ENCODE assay signal across 15 cellular contexts in genomic region chr3:365268-365667, GRCh38.
DNase-seq lines count a peak whose midpoint lies in the region; ATAC-seq lines count a peak whose summit lies in the region.
"Had no signal": no experiment of that assay in that cellular context is flagged by ENCODE, and none has a peak within 500 bp of the region (broad histone marks: within the 10 kb centered on the region; RNA-seq: fewer than 3 reads in every experiment).

No MANE protein-coding gene starts in this region.

- DNase-seq in NCI-H2171 treated with DMSO at 0.1 percent for 48 hours (lab: John Stamatoyannopoulos, UW) (no peak), amniotic stem cell (lab: John Stamatoyannopoulos, UW) (no peak), NCI-H82 (lab: John Stamatoyannopoulos, UW) (no peak)
- DNase-seq: activated CD4-positive, alpha-beta T cell treated with anti-CD3 and anti-CD28 coated beads, Interleukin-2, amount 50 U/mL, for 48 hours; activated effector memory CD4-positive, alpha-beta T cell treated with Interleukin-2 at 50 U/mL for 16 hours; brain microvascular endothelial cell; effector CD8-positive, alpha-beta T cell; H7; NCI-H1105; NCI-H510A had no signal

- peak; percentile 54 for ATAC-seq in GM18502 (IDR thresholded peaks at IDR 0.05; ENCODE audit: poor library complexity, unreplicated experiment)
- ATAC-seq in GM19463 (IDR thresholded peaks at IDR 0.05; ENCODE audit: unreplicated experiment) = peak; percentile 63
- ATAC-seq in HG02840 (IDR thresholded peaks at IDR 0.05; ENCODE audit: low FRiP score, unreplicated experiment) = peak; percentile 63
- ATAC-seq in HG03457 (IDR thresholded peaks at IDR 0.05; ENCODE audit: unreplicated experiment) = peak; percentile 78
- no peak for ATAC-seq in GM21360 (IDR thresholded peaks at IDR 0.05; ENCODE audit: unreplicated experiment)
